Comparison of ENCODE assay signal across 3 cellular contexts in genomic region chr6:167338551-167339117, GRCh38.
TF ChIP-seq lines count a peak whose summit lies in the region.

No MANE protein-coding gene starts in this region.

TF ChIP-seq in HepG2, 621 proteins besides CTCF, POLR2A, EP300 and RAD21 (continues in another document):
- peak; percentile 27 for TF ChIP-seq HNRNPK (IDR thresholded peaks at IDR 0.05; ENCODE audit: low read depth, low read length, poor library complexity, severe bottlenecking)
- peak; percentile 27; the same call in 1 of the 2 replicates for TF ChIP-seq ZFX (CRISPR knock-in tag; IDR thresholded peaks at IDR 0.05; ENCODE audit: low read depth)
- no peak for TF ChIP-seq CSRNP2 (CRISPR knock-in tag; conservative IDR thresholded peaks at IDR 0.05; ENCODE audit: low read depth)
- no peak for TF ChIP-seq ZNF512B (CRISPR knock-in tag; IDR thresholded peaks at IDR 0.05; ENCODE audit: borderline replicate concordance)
- TF ChIP-seq ZNF710 (CRISPR knock-in tag; IDR thresholded peaks at IDR 0.05; ENCODE audit: borderline replicate concordance) = peak; percentile 37; the same call in 1 of the 2 replicates
- 0 out of 2 replicates have a peak, but pooled peaks have one; percentile 57 for TF ChIP-seq ZNF512 (CRISPR knock-in tag; IDR thresholded peaks at IDR 0.05)
- TF ChIP-seq ZNF264 (CRISPR knock-in tag; IDR thresholded peaks at IDR 0.05) = no peak

TF ChIP-seq in HEK293, 187 proteins besides CTCF, POLR2A, EP300 and RAD21:
- peak; percentile 97 for TF ChIP-seq ZNF366 (tag by site-specific recombination; conservative IDR thresholded peaks at IDR 0.05)
- no peak for TF ChIP-seq ZNF488 (tag by site-specific recombination; IDR thresholded peaks at IDR 0.05)

TF ChIP-seq in K562, 482 proteins besides CTCF, POLR2A, EP300 and RAD21:
- TF ChIP-seq ZNF512 (tag; IDR thresholded peaks at IDR 0.05) = peak; percentile 29; the same call in 1 of the 2 replicates
- no peak for TF ChIP-seq HOMEZ (CRISPR knock-in tag; IDR thresholded peaks at IDR 0.05)
